1 cellular context compared by ENCODE assay signal in the genomic region with DNA sequence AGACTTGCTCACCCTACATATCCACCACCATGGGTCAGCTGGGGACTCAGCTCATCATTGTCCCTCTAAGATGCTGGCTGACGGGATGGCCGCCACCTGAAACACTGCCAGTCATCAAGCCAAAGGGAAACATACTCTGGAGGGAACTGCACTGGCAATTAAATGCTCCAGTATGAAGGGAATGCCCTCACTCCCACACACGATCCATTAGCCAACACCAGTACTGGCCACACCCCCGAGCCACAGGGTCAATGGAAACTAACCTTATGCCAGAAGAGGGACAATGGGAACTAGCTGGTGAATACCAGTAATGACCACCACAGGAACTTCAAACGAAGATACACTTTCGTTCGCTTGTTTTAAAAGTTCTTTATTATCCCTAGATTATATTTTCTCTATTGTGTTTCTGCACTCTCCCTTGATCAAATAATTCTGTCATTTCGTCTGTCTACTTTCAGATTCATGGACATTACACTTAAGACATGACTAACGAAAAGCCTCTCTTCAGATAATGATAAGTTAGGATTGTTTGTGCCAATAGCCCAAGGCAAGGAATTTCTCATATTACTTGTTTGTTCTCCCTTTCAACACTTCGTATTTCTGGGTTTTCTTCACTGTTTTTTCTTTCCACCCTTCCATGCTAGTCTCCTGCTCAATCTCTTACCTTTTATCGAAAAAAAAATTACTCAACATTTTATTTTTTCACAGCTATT.
TF ChIP-seq lines count a peak whose summit lies in the region.

No MANE protein-coding gene starts in this region.

TF ChIP-seq in HEK293, 187 proteins besides CTCF, POLR2A, EP300 and RAD21 (continued from another document):
- TF ChIP-seq, protein P1, sequence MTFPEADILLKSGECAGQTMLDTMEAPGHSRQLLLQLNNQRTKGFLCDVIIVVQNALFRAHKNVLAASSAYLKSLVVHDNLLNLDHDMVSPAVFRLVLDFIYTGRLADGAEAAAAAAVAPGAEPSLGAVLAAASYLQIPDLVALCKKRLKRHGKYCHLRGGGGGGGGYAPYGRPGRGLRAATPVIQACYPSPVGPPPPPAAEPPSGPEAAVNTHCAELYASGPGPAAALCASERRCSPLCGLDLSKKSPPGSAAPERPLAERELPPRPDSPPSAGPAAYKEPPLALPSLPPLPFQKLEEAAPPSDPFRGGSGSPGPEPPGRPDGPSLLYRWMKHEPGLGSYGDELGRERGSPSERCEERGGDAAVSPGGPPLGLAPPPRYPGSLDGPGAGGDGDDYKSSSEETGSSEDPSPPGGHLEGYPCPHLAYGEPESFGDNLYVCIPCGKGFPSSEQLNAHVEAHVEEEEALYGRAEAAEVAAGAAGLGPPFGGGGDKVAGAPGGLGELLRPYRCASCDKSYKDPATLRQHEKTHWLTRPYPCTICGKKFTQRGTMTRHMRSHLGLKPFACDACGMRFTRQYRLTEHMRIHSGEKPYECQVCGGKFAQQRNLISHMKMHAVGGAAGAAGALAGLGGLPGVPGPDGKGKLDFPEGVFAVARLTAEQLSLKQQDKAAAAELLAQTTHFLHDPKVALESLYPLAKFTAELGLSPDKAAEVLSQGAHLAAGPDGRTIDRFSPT (tag by site-specific recombination; IDR thresholded peaks at IDR 0.05) = no peak
- TF ChIP-seq ZNF776 (tag by site-specific recombination; IDR thresholded peaks at IDR 0.05; ENCODE audit: borderline replicate concordance) (no peak), ZBTB8A (tag by site-specific recombination; IDR thresholded peaks at IDR 0.05) (no peak), PRDM6 (tag by site-specific recombination; IDR thresholded peaks at IDR 0.05) (peak; percentile 42; the same call in 1 of the 2 replicates)
